Comparison of ENCODE assay signal across 12 cellular contexts in genomic region chr22:40709752-40710413, GRCh38. TPM values are rescaled to one million over a fixed set of nuclear protein-coding genes. Genes with fewer than 3 reads are reported as not detected.
A peak's percentile ranks its signal among the peaks of the same experiment; 100 is the strongest.
DNase-seq lines count a peak whose midpoint lies in the region; ATAC-seq and TF ChIP-seq lines count a peak whose summit lies in the region.
"Had no signal": no experiment of that assay in that cellular context is flagged by ENCODE, and none has a peak within 500 bp of the region (broad histone marks: within the 10 kb centered on the region; RNA-seq: fewer than 3 reads in every experiment).

No MANE protein-coding gene starts in this region.

- H3K4me1 ChIP-seq in mesodermal cell (ENCODE audit: control insufficient read depth, insufficient read depth, low read length, poor library complexity, severe bottlenecking): peaks cover 23% of the 10 kb centered on the region

- no peak for TF ChIP-seq CTCF in AG09319 (IDR thresholded peaks at IDR 0.05; ENCODE audit: low read depth, low read length)
- TF ChIP-seq CTCF in endothelial cell (IDR thresholded peaks at IDR 0.05; ENCODE audit: unreplicated experiment): no peak
- no peak for TF ChIP-seq CTCF in GM10266 (IDR thresholded peaks at IDR 0.05; ENCODE audit: control insufficient read depth, insufficient read depth, low read depth, missing control alignments)

- H3K4me3 ChIP-seq in mesodermal cell (ENCODE audit: extremely low read depth, insufficient read depth, low read length, poor library complexity, severe bottlenecking): no peak overlapping the region

- peaks cover 13% of the 10 kb centered on the region for H3K4me1 Mint-ChIP-seq in endothelial cell (ENCODE audit: unreplicated experiment)
- H3K4me1 Mint-ChIP-seq: immature natural killer cell had no signal

- peaks cover 13% of the 10 kb centered on the region for H3K9me3 ChIP-seq in mesodermal cell (ENCODE audit: control insufficient read depth, low read length)

- peaks cover 8% of the 10 kb centered on the region for H3K36me3 Mint-ChIP-seq in endothelial cell (ENCODE audit: low read depth, unreplicated experiment)
- H3K36me3 Mint-ChIP-seq: CD8-positive, alpha-beta memory T cell; immature natural killer cell had no signal

- H3K9me3 Mint-ChIP-seq in endothelial cell (ENCODE audit: unreplicated experiment): no peaks in the 10 kb centered on the region
- H3K9me3 Mint-ChIP-seq: CD8-positive, alpha-beta memory T cell; immature natural killer cell had no signal

- H3K4me3 Mint-ChIP-seq in endothelial cell (ENCODE audit: unreplicated experiment): no peak overlapping the region
- H3K4me3 Mint-ChIP-seq: CD8-positive, alpha-beta memory T cell; immature natural killer cell had no signal

- DNase-seq in AG09319 (ENCODE audit: extremely low read depth, low read depth) (peak; percentile 18), NCI-H1694 treated with DMSO at 0.1 percent for 48 hours (lab: John Stamatoyannopoulos, UW) (peak; percentile 65), endothelial cell (ENCODE audit: low spot score) (no peak), GM10266 (ENCODE audit: extremely low spot score) (no peak), SW480 (ENCODE audit: low spot score) (no peak)
- DNase-seq: activated CD4-positive, CD25-positive, alpha-beta regulatory T cell treated with anti-CD3 and anti-CD28 coated beads, Interleukin-2, amount 50 U/mL, for 72 hours; CD8-positive, alpha-beta memory T cell; immature natural killer cell; NCI-H2029 had no signal

- H3K27ac Mint-ChIP-seq in endothelial cell (ENCODE audit: unreplicated experiment): peak overlapping the region; percentile 42
- H3K27ac Mint-ChIP-seq: immature natural killer cell had no signal

- H3K27ac ChIP-seq in mesodermal cell (ENCODE audit: low read depth, low read length, severe bottlenecking): peak overlapping the region; percentile 99

- ATAC-seq in GM19351 (IDR thresholded peaks at IDR 0.05; ENCODE audit: unreplicated experiment) (no peak), HG02981 (IDR thresholded peaks at IDR 0.05; ENCODE audit: unreplicated experiment) (no peak)

- 75 to 80% methylated on average over 3 to 4 of the region's 6 CpGs for WGBS in mesodermal cell (ENCODE audit: insufficient coverage in 2 of 2), 2 experiments

- H3K27me3 Mint-ChIP-seq in endothelial cell (ENCODE audit: unreplicated experiment): peaks cover 2% of the 10 kb centered on the region

- H3K36me3 ChIP-seq in mesodermal cell (ENCODE audit: control insufficient read depth, insufficient read depth, low read length): no peaks in the 10 kb centered on the region

RNA-seq across cellular contexts. Expression of gene MCHR1, which starts 30.6 kb away (rescaled TPM):
- 6.6 TPM for total RNA-seq in endothelial cell (ENCODE audit: unreplicated experiment)
- polyA plus RNA-seq in mesodermal cell (2013, experiment 1 of 2): 58.7 TPM
- polyA plus RNA-seq in mesodermal cell (2013, experiment 2 of 2): 48.5 TPM
- total RNA-seq: CD8-positive, alpha-beta memory T cell had no signal
- polyA plus RNA-seq: CD8-positive, alpha-beta memory T cell; immature natural killer cell had no signal

Comparison
In these comparisons a context has a peak if more than half of its experiments do, and no peak if none do; other contexts are left out.
1. DNase-seq: peak in AG09319 (single experiment) and NCI-H1694 treated with DMSO at 0.1 percent for 48 hours (single experiment); none in endothelial cell (single experiment), GM10266 (single experiment) and SW480 (single experiment).